26 cellular contexts compared by ENCODE assay signal in the genomic region with DNA sequence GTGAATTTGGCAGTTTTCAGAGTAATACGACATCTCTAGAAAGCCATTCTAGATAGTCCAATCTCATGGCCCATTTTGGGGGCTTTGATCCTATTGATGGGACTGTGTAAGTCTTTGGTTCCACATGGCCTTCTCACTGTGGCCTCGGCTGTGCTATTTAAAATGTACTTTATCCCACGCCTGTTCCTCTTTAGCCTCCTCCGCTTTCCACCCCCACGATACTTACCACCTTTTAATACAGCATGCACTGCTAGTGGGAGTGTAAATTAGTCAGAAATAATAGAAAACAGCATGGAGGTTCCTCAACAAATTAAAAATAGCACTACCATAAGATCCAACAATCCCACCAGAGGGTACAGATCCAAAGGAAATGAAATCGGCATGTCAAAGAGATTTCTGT.
"Had no signal": no experiment of that assay in that cellular context is flagged by ENCODE, and none has a peak within 500 bp of the region (broad histone marks: within the 10 kb centered on the region; RNA-seq: fewer than 3 reads in every experiment).

No MANE protein-coding gene starts in this region.

- H3K9me3 ChIP-seq: neutrophil, pancreas, prostate gland, right lobe of liver, sigmoid colon, suprapubic skin, testis, tibial artery, transverse colon, vagina had no signal

- H3K4me3 ChIP-seq: pancreas, prostate gland, right lobe of liver, suprapubic skin, testis, tibial artery, transverse colon, vagina had no signal

- H3K27ac Mint-ChIP-seq: naive thymus-derived CD8-positive, alpha-beta T cell; natural killer cell treated with Interleukin-12 subunit alpha and Interleukin-12 subunit beta and Interleukin-15 and Interleukin-18, amount 100 ng/mL, for 72 hours; nephron progenitor cell; stimulated activated memory B cell treated with anti-CD40 and anti-IgM and Interleukin-4, amounts not matched to agents 10 μg/mL and 1 μg/mL and 100 μg/mL, for 72 hours; stimulated activated naive CD8-positive, alpha-beta T cell treated with anti-CD3 and anti-CD28 coated beads, Interleukin-15, amount 100 ng/mL, for 72 hours; type B pancreatic cell had no signal

- H3K36me3 ChIP-seq: neutrophil, pancreas, prostate gland, right lobe of liver, sigmoid colon, suprapubic skin, tibial artery, transverse colon, vagina had no signal

- ATAC-seq: naive thymus-derived CD8-positive, alpha-beta T cell; natural killer cell treated with Interleukin-12 subunit alpha and Interleukin-12 subunit beta and Interleukin-15 and Interleukin-18, amount 100 ng/mL, for 72 hours; pancreas; right cardiac atrium; right lobe of liver; stimulated activated memory B cell treated with anti-CD40 and anti-IgM and Interleukin-4, amounts not matched to agents 10 μg/mL and 1 μg/mL and 100 μg/mL, for 72 hours; stimulated activated naive CD8-positive, alpha-beta T cell treated with anti-CD3 and anti-CD28 coated beads, Interleukin-15, amount 100 ng/mL, for 72 hours; stimulated activated naive CD8-positive, alpha-beta T cell treated with anti-CD3 and anti-CD28 coated beads, Interleukin-15, Interleukin-2, amounts not matched to agents 100 U/mL and 50 U/mL, for 24 hours had no signal

- H3K9me3 Mint-ChIP-seq: naive thymus-derived CD8-positive, alpha-beta T cell; natural killer cell treated with Interleukin-12 subunit alpha and Interleukin-12 subunit beta and Interleukin-15 and Interleukin-18, amount 100 ng/mL, for 72 hours; nephron progenitor cell; neural crest cell; stimulated activated memory B cell treated with anti-CD40 and anti-IgM and Interleukin-4, amounts not matched to agents 10 μg/mL and 1 μg/mL and 100 μg/mL, for 72 hours; stimulated activated naive CD8-positive, alpha-beta T cell treated with anti-CD3 and anti-CD28 coated beads, Interleukin-15, amount 100 ng/mL, for 72 hours; type B pancreatic cell had no signal

- H3K4me1 ChIP-seq: pancreas, prostate gland, sigmoid colon, transverse colon, vagina had no signal

- H3K36me3 Mint-ChIP-seq: naive thymus-derived CD8-positive, alpha-beta T cell; natural killer cell treated with Interleukin-12 subunit alpha and Interleukin-12 subunit beta and Interleukin-15 and Interleukin-18, amount 100 ng/mL, for 72 hours; stimulated activated memory B cell treated with anti-CD40 and anti-IgM and Interleukin-4, amounts not matched to agents 10 μg/mL and 1 μg/mL and 100 μg/mL, for 72 hours; type B pancreatic cell had no signal

- H3K4me3 Mint-ChIP-seq: naive thymus-derived CD8-positive, alpha-beta T cell; natural killer cell treated with Interleukin-12 subunit alpha and Interleukin-12 subunit beta and Interleukin-15 and Interleukin-18, amount 100 ng/mL, for 72 hours; nephron progenitor cell; neural crest cell; stimulated activated memory B cell treated with anti-CD40 and anti-IgM and Interleukin-4, amounts not matched to agents 10 μg/mL and 1 μg/mL and 100 μg/mL, for 72 hours; stimulated activated naive CD8-positive, alpha-beta T cell treated with anti-CD3 and anti-CD28 coated beads, Interleukin-15, amount 100 ng/mL, for 72 hours had no signal

- H3K4me1 Mint-ChIP-seq: stimulated activated memory B cell treated with anti-CD40 and anti-IgM and Interleukin-4, amounts not matched to agents 10 μg/mL and 1 μg/mL and 100 μg/mL, for 72 hours; stimulated activated naive CD8-positive, alpha-beta T cell treated with anti-CD3 and anti-CD28 coated beads, Interleukin-15, amount 100 ng/mL, for 72 hours had no signal

- H3K27ac ChIP-seq: neutrophil, pancreas, prostate gland, right lobe of liver, suprapubic skin, testis, tibial artery, transverse colon, vagina had no signal

- H3K27me3 ChIP-seq: pancreas, right lobe of liver, suprapubic skin, testis, vagina had no signal

- DNase-seq: naive thymus-derived CD8-positive, alpha-beta T cell; nephron progenitor cell; pancreas; right cardiac atrium; right lobe of liver; sigmoid colon; small intestine; stimulated activated CD4-positive, alpha-beta T cell treated with anti-CD3 and anti-CD28 coated beads, Interleukin-15, amount 100 ng/mL, for 24 hours; stimulated activated CD4-positive, alpha-beta T cell treated with anti-CD3 and anti-CD28 coated beads, Interleukin-2, amount 100 ng/mL, for 24 hours; stimulated activated CD4-positive, alpha-beta T cell treated with anti-CD3 and anti-CD28 coated beads, Interleukin-2, amount 100 ng/mL, for 48 hours; stimulated activated CD4-positive, alpha-beta T cell treated with anti-CD3 and anti-CD28 coated beads, Interleukin-4, amount 100 ng/mL, for 24 hours; stimulated activated naive CD4-positive, alpha-beta T cell; stimulated activated naive CD8-positive, alpha-beta T cell treated with anti-CD3 and anti-CD28 coated beads, Interleukin-15, amount 100 ng/mL, for 72 hours; stimulated activated naive CD8-positive, alpha-beta T cell treated with anti-CD3 and anti-CD28 coated beads, Interleukin-15, Interleukin-2, amounts not matched to agents 100 U/mL and 50 U/mL, for 24 hours; substantia nigra; tibial artery; transverse colon had no signal
